8 cellular contexts compared by ENCODE assay signal in the genomic region with DNA sequence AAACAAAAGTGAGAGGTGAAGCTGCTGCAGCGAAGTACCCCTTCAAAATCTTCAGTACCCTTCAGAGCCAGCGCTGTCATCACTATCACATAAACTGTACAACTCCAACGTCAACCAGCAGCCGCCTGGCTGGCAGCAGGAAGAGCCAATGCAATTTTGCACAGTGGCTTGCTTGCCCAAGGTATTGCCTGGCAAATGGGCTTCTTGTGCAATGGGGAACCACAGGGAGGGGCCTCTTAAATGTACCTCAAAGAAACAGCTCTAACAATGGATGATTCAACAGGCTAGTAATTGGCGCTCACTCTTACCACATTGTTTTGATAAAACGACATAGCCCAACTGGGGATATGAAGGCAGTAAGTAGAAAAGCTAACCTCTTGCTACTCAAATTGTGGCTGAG.
DNase-seq lines count a peak whose midpoint lies in the region; ATAC-seq and TF ChIP-seq lines count a peak whose summit lies in the region.

No MANE protein-coding gene starts in this region.

- no peaks in the 10 kb centered on the region for H3K36me3 Mint-ChIP-seq in activated T-helper 2 cell treated with anti-CD3 and anti-CD28 coated beads, Interferon-gamma antibody, Interleukin-2, Interleukin-4, amounts not matched to agents 10 μg/mL and 5 μg/mL and 100 μg/mL, durations not matched to agents 14 hours and 24 hours and 36 hours (ENCODE audit: low read depth)

- H3K36me3 ChIP-seq in left ventricle myocardium inferior (no peaks in the 10 kb centered on the region), tibial nerve (no peaks in the 10 kb centered on the region)

- peak overlapping the region; percentile 87 for H3K27ac ChIP-seq in left ventricle myocardium inferior (replicated peaks)
- peak overlapping the region in 3 of 4 donors; percentile 2 to 68 (median 56) for H3K27ac ChIP-seq in tibial nerve

- 58 to 59% methylated on average over 6 of the region's 6 CpGs for WGBS in tibial nerve, 2 donors

- H3K9me3 ChIP-seq in left ventricle myocardium inferior (replicated peaks): no peaks in the 10 kb centered on the region
- no peaks in the 10 kb centered on the region for H3K9me3 ChIP-seq in tibial nerve

- H3K4me3 ChIP-seq in AG10803 (ENCODE audit: low read length): no peak overlapping the region
- no peak overlapping the region for H3K4me3 ChIP-seq in left ventricle myocardium inferior
- no peak overlapping the region for H3K4me3 ChIP-seq in tibial nerve

- peaks cover 40% of the 10 kb centered on the region for H3K4me1 Mint-ChIP-seq in activated T-helper 2 cell treated with anti-CD3 and anti-CD28 coated beads, Interferon-gamma antibody, Interleukin-2, Interleukin-4, amounts not matched to agents 10 μg/mL and 5 μg/mL and 100 μg/mL, durations not matched to agents 14 hours and 24 hours and 36 hours (ENCODE audit: low read depth)

- ATAC-seq in HG03342 (IDR thresholded peaks at IDR 0.05; ENCODE audit: unreplicated experiment): no peak
- ATAC-seq in GM21367 (IDR thresholded peaks at IDR 0.05; ENCODE audit: unreplicated experiment): no peak

- peak overlapping the region; percentile 60 for H3K27ac Mint-ChIP-seq in activated T-helper 2 cell treated with anti-CD3 and anti-CD28 coated beads, Interferon-gamma antibody, Interleukin-2, Interleukin-4, amounts not matched to agents 10 μg/mL and 5 μg/mL and 100 μg/mL, durations not matched to agents 14 hours and 24 hours and 36 hours

- TF ChIP-seq EP300 in tibial nerve (IDR thresholded peaks at IDR 0.05): peak in 1 of 2 donors; percentile 78

- DNase-seq in AG10803 (ENCODE audit: low read depth) (peak; percentile 96), MV-4-11 (lab: John Stamatoyannopoulos, UW) (peak; percentile 96), left ventricle myocardium inferior (peak; percentile 55), tibial nerve (ENCODE audit: low spot score in 2 of 2) (peak in 1 of 2 donors; percentile 47), NCI-H748 treated with DMSO at 0.1 percent for 48 hours (lab: John Stamatoyannopoulos, UW) (no peak)
- peak; percentile 24 for DNase-seq in activated T-helper 2 cell treated with anti-CD3 and anti-CD28 coated beads, Interferon-gamma antibody, Interleukin-2, Interleukin-4, amounts not matched to agents 10 μg/mL and 5 μg/mL and 100 μg/mL, durations not matched to agents 14 hours and 24 hours and 36 hours (ENCODE audit: low spot score)

- H3K27me3 ChIP-seq in left ventricle myocardium inferior (ENCODE audit: low read depth) (no peaks in the 10 kb centered on the region), tibial nerve (peaks cover 0 to 10% of the 10 kb centered on the region in 2 donors)

- TF ChIP-seq CTCF in AG10803 (conservative IDR thresholded peaks at IDR 0.05; ENCODE audit: low read length): no peak
- no peak for TF ChIP-seq CTCF in left ventricle myocardium inferior (IDR thresholded peaks at IDR 0.05; ENCODE audit: borderline replicate concordance)
- no peak for TF ChIP-seq CTCF in tibial nerve (IDR thresholded peaks at IDR 0.05)

- peaks cover 46% of the 10 kb centered on the region for H3K27me3 Mint-ChIP-seq in activated T-helper 2 cell treated with anti-CD3 and anti-CD28 coated beads, Interferon-gamma antibody, Interleukin-2, Interleukin-4, amounts not matched to agents 10 μg/mL and 5 μg/mL and 100 μg/mL, durations not matched to agents 14 hours and 24 hours and 36 hours (ENCODE audit: low read depth)

- H3K9me3 Mint-ChIP-seq in activated T-helper 2 cell treated with anti-CD3 and anti-CD28 coated beads, Interferon-gamma antibody, Interleukin-2, Interleukin-4, amounts not matched to agents 10 μg/mL and 5 μg/mL and 100 μg/mL, durations not matched to agents 14 hours and 24 hours and 36 hours: peaks cover 6% of the 10 kb centered on the region

- TF ChIP-seq POLR2A in tibial nerve (IDR thresholded peaks at IDR 0.05): no peak

- intact Hi-C loops in activated T-helper 2 cell treated with anti-CD3 and anti-CD28 coated beads, Interferon-gamma antibody, Interleukin-2, Interleukin-4, amounts not matched to agents 10 μg/mL and 5 μg/mL and 100 μg/mL, durations not matched to agents 14 hours and 24 hours and 36 hours (cut with micrococcal nuclease): loop anchor here (2.0 kb wide), 2 partner anchors 41 to 93 kb away; no protein-coding TSS in a partner anchor
- intact Hi-C loops in left ventricle myocardium inferior (cut with micrococcal nuclease): no loop called here

- H3K4me3 Mint-ChIP-seq in activated T-helper 2 cell treated with anti-CD3 and anti-CD28 coated beads, Interferon-gamma antibody, Interleukin-2, Interleukin-4, amounts not matched to agents 10 μg/mL and 5 μg/mL and 100 μg/mL, durations not matched to agents 14 hours and 24 hours and 36 hours (ENCODE audit: low read depth): peak overlapping the region; percentile 19

- H3K4me1 ChIP-seq in left ventricle myocardium inferior: peaks cover 61% of the 10 kb centered on the region
- H3K4me1 ChIP-seq in tibial nerve: peaks cover 0 to 56% (median 18%) of the 10 kb centered on the region in 4 donors
